9 cellular contexts compared by ENCODE assay signal in the genomic region with DNA sequence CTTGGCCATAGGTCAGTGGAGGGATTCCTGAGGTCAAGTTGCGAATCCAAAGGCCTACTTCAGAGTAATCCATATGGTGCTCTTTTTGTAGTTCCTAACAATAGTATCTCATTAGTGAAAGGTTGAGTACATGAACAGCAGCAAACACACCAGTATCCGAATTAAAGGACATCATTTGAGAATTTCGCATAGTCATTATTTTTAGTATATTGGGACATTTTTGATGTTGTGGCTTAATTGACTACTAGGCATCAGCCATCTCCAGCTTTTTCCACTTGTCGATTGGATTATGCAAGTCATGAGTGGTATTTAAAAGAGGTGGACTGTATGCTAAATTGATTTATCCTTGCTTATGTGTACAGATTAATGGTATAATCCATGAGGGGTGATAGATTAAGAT. TPM values are rescaled to one million over a fixed set of nuclear protein-coding genes. Genes with fewer than 3 reads are reported as not detected.
DNase-seq lines count a peak whose midpoint lies in the region; ATAC-seq and TF ChIP-seq lines count a peak whose summit lies in the region.
"Had no signal": no experiment of that assay in that cellular context is flagged by ENCODE, and none has a peak within 500 bp of the region (broad histone marks: within the 10 kb centered on the region; RNA-seq: fewer than 3 reads in every experiment).

No MANE protein-coding gene starts in this region.

- no peaks in the 10 kb centered on the region for H3K36me3 ChIP-seq in heart right ventricle
- no peaks in the 10 kb centered on the region for H3K36me3 ChIP-seq in adipocyte (ENCODE audit: control insufficient read depth, insufficient read depth, low read length, severe bottlenecking)
- no peaks in the 10 kb centered on the region for H3K36me3 ChIP-seq in vagina

- ATAC-seq in heart right ventricle, result no peak
- no peak for ATAC-seq in right cardiac atrium
- no peak for ATAC-seq in GM21381 (IDR thresholded peaks at IDR 0.05; ENCODE audit: unreplicated experiment)

- peak overlapping the region; percentile 64 for H3K27ac Mint-ChIP-seq in mesothelial cell of epicardium

- H3K9ac ChIP-seq in adipocyte (ENCODE audit: low read length), result peak overlapping the region; percentile 78

- H3K4me3 ChIP-seq in heart right ventricle, result no peak overlapping the region
- no peak overlapping the region for H3K4me3 ChIP-seq in right cardiac atrium (ENCODE audit: low read length)
- H3K4me3 ChIP-seq in adipocyte (ENCODE audit: low read length), result peak overlapping the region; percentile 58
- H3K4me3 ChIP-seq in vagina, result no peak overlapping the region

- H3K27ac ChIP-seq in heart right ventricle (peak overlapping the region in 8 of 10 donors; percentile 6 to 66 (median 52)), right cardiac atrium (ENCODE audit: low read length) (no peak overlapping the region), vagina (peak overlapping the region; percentile 70)

- H3K4me3 Mint-ChIP-seq in mesothelial cell of epicardium, result no peak overlapping the region

- no peaks in the 10 kb centered on the region for H3K27me3 ChIP-seq in heart right ventricle
- H3K27me3 ChIP-seq in right cardiac atrium (ENCODE audit: control insufficient read depth, insufficient read depth), result no peaks in the 10 kb centered on the region
- no peaks in the 10 kb centered on the region for H3K27me3 ChIP-seq in adipocyte (replicated peaks; ENCODE audit: control insufficient read depth, insufficient read depth, low read length)
- H3K27me3 ChIP-seq in vagina, result no peaks in the 10 kb centered on the region

- peaks cover 60% of the 10 kb centered on the region for H3K4me1 Mint-ChIP-seq in mesothelial cell of epicardium

- H3K9me3 Mint-ChIP-seq in mesothelial cell of epicardium, result no peaks in the 10 kb centered on the region

- no peak for TF ChIP-seq POLR2A in vagina (IDR thresholded peaks at IDR 0.05)

- 82 to 84% methylated on average over 4 of the region's 4 CpGs for WGBS in heart right ventricle, 2 donors
- 82% methylated on average over 4 of the region's 4 CpGs for WGBS in right cardiac atrium

- no peak for DNase-seq in heart right ventricle
- no peak for DNase-seq in right cardiac atrium
- DNase-seq in adipocyte (ENCODE audit: low read depth), result peak; percentile 9
- DNase-seq in mesothelial cell of epicardium (ENCODE audit: low spot score in 2 of 2, unreplicated experiment in 2 of 2), result no peak
- no peak for DNase-seq in vagina (ENCODE audit: extremely low spot score in 2 of 2)
- DNase-seq in NCI-H2029 (lab: John Stamatoyannopoulos, UW), result no peak
- no peak for DNase-seq in activated CD4-positive, alpha-beta T cell treated with anti-CD3 and anti-CD28 coated beads for 48 hours
- DNase-seq: SHP77 had no signal

- H3K36me3 Mint-ChIP-seq in mesothelial cell of epicardium, result no peaks in the 10 kb centered on the region

- H3K4me1 ChIP-seq in heart right ventricle (peaks cover 0 to 91% (median 50%) of the 10 kb centered on the region in 9 donors), right cardiac atrium (ENCODE audit: control insufficient read depth, insufficient read depth, low read length) (peaks cover 7% of the 10 kb centered on the region), adipocyte (ENCODE audit: control insufficient read depth, insufficient read depth, low read length) (peaks cover 13% of the 10 kb centered on the region), vagina (peaks cover 27% of the 10 kb centered on the region)

- TF ChIP-seq CTCF in heart right ventricle (IDR thresholded peaks at IDR 0.05) (no peak), mesothelial cell of epicardium (IDR thresholded peaks at IDR 0.05; ENCODE audit: unreplicated experiment) (no peak), vagina (IDR thresholded peaks at IDR 0.05) (no peak)

- H3K9me3 ChIP-seq in heart right ventricle, result no peaks in the 10 kb centered on the region
- H3K9me3 ChIP-seq in right cardiac atrium (ENCODE audit: control insufficient read depth, low read length), result no peaks in the 10 kb centered on the region
- H3K9me3 ChIP-seq in adipocyte (ENCODE audit: control insufficient read depth, low read length), result no peaks in the 10 kb centered on the region
- no peaks in the 10 kb centered on the region for H3K9me3 ChIP-seq in vagina

- intact Hi-C loops in heart right ventricle (cut with DNase I), result loop anchor here in 4 of 10 donors (2.0 to 10.0 kb wide), 3 partner anchors 354 to 568 kb away; no protein-coding TSS in a partner anchor
- intact Hi-C loops in right cardiac atrium (cut with DNase I), result loop anchor here in 3 of 4 donors (2.0 to 5.0 kb wide), 2 partner anchors 567 to 568 kb away; no protein-coding TSS in a partner anchor
- intact Hi-C loops in vagina (cut with DNase I), result no loop called here

- H3K27me3 Mint-ChIP-seq in mesothelial cell of epicardium (ENCODE audit: low read depth), result no peaks in the 10 kb centered on the region

RNA-seq across cellular contexts. Expression of gene MAP3K1, which starts 23.7 kb away (rescaled TPM):
- total RNA-seq in heart right ventricle (10 to 100 TPM in 1 of 10 donors, 1 to 10 TPM in 9; 4.6 to 13.3 (median 6.5) TPM), right cardiac atrium (1 to 10 TPM; 5.4 to 9.0 (median 8.4) TPM), mesothelial cell of epicardium (52.2 to 55.7 TPM (median 54.8 TPM) in 3 replicates), vagina (33.1 TPM)
- polyA plus RNA-seq in heart right ventricle (1 to 10 TPM; 1.7 to 5.6 TPM), right cardiac atrium (2.7 TPM)
